In the genomic region with DNA sequence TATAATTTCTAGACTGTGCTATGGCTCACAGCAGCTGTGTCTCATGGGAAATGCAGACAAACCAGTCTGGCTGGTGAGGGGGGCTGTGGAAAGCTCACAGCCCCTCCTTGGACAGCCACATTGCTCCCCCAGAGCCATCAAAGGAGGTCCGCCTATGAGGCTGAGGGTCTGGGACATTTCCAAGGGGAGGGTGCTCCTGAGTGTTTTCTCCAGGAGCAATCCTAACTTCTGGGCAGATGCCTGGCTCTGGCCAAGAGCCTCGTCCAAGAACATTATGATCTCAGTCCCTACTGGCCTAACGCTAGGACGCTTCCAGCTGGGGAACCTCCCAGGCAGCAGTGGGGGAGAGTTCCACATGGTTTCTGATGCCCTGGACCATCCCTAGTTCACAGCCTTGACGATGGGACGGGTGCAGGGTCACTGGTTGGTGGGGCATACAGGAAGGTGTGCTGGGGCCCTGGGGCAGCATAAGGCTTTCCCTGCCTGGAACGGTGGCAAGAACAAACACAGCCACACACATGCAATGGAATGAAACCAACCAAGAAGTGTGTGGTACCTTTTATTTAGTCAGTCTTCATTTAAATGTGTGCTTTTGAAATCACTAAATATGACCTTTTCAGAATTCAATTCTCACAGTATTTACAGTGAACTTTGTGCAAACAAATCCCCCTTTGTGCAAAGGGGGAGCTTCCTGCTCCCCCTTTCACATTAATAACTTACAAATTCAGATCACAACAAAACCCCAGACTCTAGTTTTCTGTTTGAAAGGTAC, we compare ENCODE assay signal across 8 cellular contexts.
DNase-seq lines count a peak whose midpoint lies in the region; ATAC-seq and TF ChIP-seq lines count a peak whose summit lies in the region.

No MANE protein-coding gene starts in this region.

- 11 to 15% methylated on average over 7 of the region's 7 CpGs for WGBS in GM23248 (ENCODE audit: low coverage in 1 of 2, low lambda C conversion rate in 2 of 2, missing lambda C conversion rate in 2 of 2), 2 experiments

- no peak overlapping the region for H3K27ac Mint-ChIP-seq in CD8-positive, alpha-beta T cell

- no peaks in the 10 kb centered on the region for H3K27me3 Mint-ChIP-seq in CD8-positive, alpha-beta T cell (ENCODE audit: low read depth)

- TF ChIP-seq CTCF in coronary artery (IDR thresholded peaks at IDR 0.05) (no peak), left lung (IDR thresholded peaks at IDR 0.05) (no peak)
- no peak for TF ChIP-seq CTCF in CD8-positive, alpha-beta T cell (IDR thresholded peaks at IDR 0.05)

- peak overlapping the region; percentile 19 for H3K4me2 ChIP-seq in GM23248 (ENCODE audit: unreplicated experiment)

- POLR2A ChIA-PET in CD8-positive, alpha-beta T cell (lab: Charles Lee), result no interaction called here

- H3K9me2 ChIP-seq in GM23248 (ENCODE audit: insufficient read depth), result no peaks in the 10 kb centered on the region

- H3K4me1 ChIP-seq in GM23248 (ENCODE audit: insufficient read depth) (peaks cover 24% of the 10 kb centered on the region), left lung (peaks cover 4 to 14% of the 10 kb centered on the region in 2 donors)
- no peaks in the 10 kb centered on the region for H3K4me1 ChIP-seq in CD8-positive, alpha-beta T cell (ENCODE audit: insufficient read depth, low read length)

- H3K9ac ChIP-seq in GM23248, result peak overlapping the region; percentile 26

- H3K9me3 Mint-ChIP-seq in CD8-positive, alpha-beta T cell, result no peaks in the 10 kb centered on the region

- H3F3A ChIP-seq in GM23248 (ENCODE audit: insufficient read depth), result peaks cover 13% of the 10 kb centered on the region; the same call in 1 of the 2 replicates

- peak; percentile 82 for ATAC-seq in left lung
- no peak for ATAC-seq in CD8-positive, alpha-beta T cell

- H3K36me3 Mint-ChIP-seq in CD8-positive, alpha-beta T cell, result peaks cover 10% of the 10 kb centered on the region

- H3K4me3 ChIP-seq in GM23248, result no peak overlapping the region
- H3K4me3 ChIP-seq in coronary artery, result peak overlapping the region; percentile 17
- no peak overlapping the region for H3K4me3 ChIP-seq in left lung
- H3K4me3 ChIP-seq in skin epidermis, result no peak overlapping the region
- no peak overlapping the region for H3K4me3 ChIP-seq in CD8-positive, alpha-beta T cell (ENCODE audit: low read depth, low read length)

- CTCF ChIA-PET in CD8-positive, alpha-beta T cell (lab: Charles Lee), result interaction anchor here (2.0 kb wide), 1 partner anchor 299 kb away, joined by 6 read pairs; no protein-coding TSS in a partner anchor

- H3K36me3 ChIP-seq in GM23248 (ENCODE audit: low read depth), result no peaks in the 10 kb centered on the region
- no peaks in the 10 kb centered on the region for H3K36me3 ChIP-seq in left lung
- H3K36me3 ChIP-seq in CD8-positive, alpha-beta T cell (ENCODE audit: insufficient read depth, low read length), result no peaks in the 10 kb centered on the region

- peak overlapping the region; percentile 75 for H2AFZ ChIP-seq in GM23248

- no peak overlapping the region for H3K4me3 Mint-ChIP-seq in CD8-positive, alpha-beta T cell

- in situ Hi-C loops in GM23248 (cut with MboI), result no loop called here

- H3K9me3 ChIP-seq in GM23248 (ENCODE audit: low read depth), result no peaks in the 10 kb centered on the region
- H3K9me3 ChIP-seq in left lung, result no peaks in the 10 kb centered on the region
- H3K9me3 ChIP-seq in CD8-positive, alpha-beta T cell (ENCODE audit: low read length), result no peaks in the 10 kb centered on the region

- H3K27me3 ChIP-seq in GM23248 (replicated peaks; ENCODE audit: insufficient read depth), result no peaks in the 10 kb centered on the region
- H3K27me3 ChIP-seq in left lung, result no peaks in the 10 kb centered on the region
- H3K27me3 ChIP-seq in CD8-positive, alpha-beta T cell (ENCODE audit: insufficient read depth, low read length), result no peaks in the 10 kb centered on the region

- H3K4me1 Mint-ChIP-seq in CD8-positive, alpha-beta T cell (ENCODE audit: low read depth), result no peaks in the 10 kb centered on the region

- no peaks in the 10 kb centered on the region for H4K20me1 ChIP-seq in GM23248 (ENCODE audit: insufficient read depth)

- H3K27ac ChIP-seq in GM23248 (peak overlapping the region; percentile 64), coronary artery (peak overlapping the region; percentile 91), left lung (peak overlapping the region; percentile 38 to 81), skin epidermis (peak overlapping the region in 17 of 21 experiments; percentile 18 to 81 (median 68))
- no peak overlapping the region for H3K27ac ChIP-seq in CD8-positive, alpha-beta T cell (ENCODE audit: low read depth, low read length)

- intact Hi-C loops in left lung (cut with DNase I), result loop anchor here in 1 of 2 donors (5.0 kb wide), 1 partner anchor 129 kb away; no protein-coding TSS in a partner anchor
- intact Hi-C loops in CD8-positive, alpha-beta T cell (cut with DNase I, micrococcal nuclease), result no loop called here

- DNase-seq in GM23248 (peak; percentile 85), coronary artery (ENCODE audit: low spot score) (peak; percentile 95), left lung (peak; percentile 61 to 64), MV-4-11 (lab: John Stamatoyannopoulos, UW) (no peak), COLO829 (ENCODE audit: low spot score) (no peak), AML-193 (lab: John Stamatoyannopoulos, UW) (no peak)
- DNase-seq in CD8-positive, alpha-beta T cell, result no peak

- H3K79me2 ChIP-seq in GM23248 (ENCODE audit: insufficient read depth), result no peaks in the 10 kb centered on the region

Comparison
In these comparisons a context has a peak if more than half of its experiments do, and no peak if none do; other contexts are left out.
1. DNase-seq: peak in GM23248 (single experiment), coronary artery (single experiment) and left lung (2 of 2); none in MV-4-11 (single experiment), CD8-positive, alpha-beta T cell (0 of 7), COLO829 (single experiment) and AML-193 (0 of 2).